Comparison of ENCODE assay signal across 30 cellular contexts in the genomic region with DNA sequence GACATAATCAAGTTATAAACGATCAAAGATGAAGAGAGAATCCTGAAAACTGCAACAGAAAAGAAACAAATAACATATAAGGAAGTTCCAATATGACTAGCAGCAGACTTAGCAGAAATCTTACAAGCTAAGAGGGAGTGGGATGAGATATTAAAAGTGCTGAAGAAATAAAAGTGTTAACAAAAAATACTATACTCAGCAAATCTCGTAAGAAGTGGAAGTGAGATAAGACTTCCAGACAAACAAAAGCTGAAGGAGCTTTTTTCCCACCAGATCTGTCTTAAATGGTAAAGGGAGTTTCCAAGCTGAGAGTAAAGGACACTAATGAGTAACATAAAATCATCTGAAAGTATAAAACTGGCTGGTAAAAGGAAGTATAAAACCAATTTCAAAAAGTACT.
"Had no signal": no experiment of that assay in that cellular context is flagged by ENCODE, and none has a peak within 500 bp of the region (broad histone marks: within the 10 kb centered on the region; RNA-seq: fewer than 3 reads in every experiment).

No MANE protein-coding gene starts in this region.

- FAIRE-seq: urothelium cell line had no signal

- H3K9ac ChIP-seq: neural progenitor cell, parathyroid adenoma had no signal

- H3K27me3 ChIP-seq: neural progenitor cell, ovary, spleen, thyroid gland, tibial nerve, upper lobe of left lung, vagina had no signal

- H3K27ac ChIP-seq: neural progenitor cell, ovary, parathyroid adenoma, psoas muscle, skin epidermis, spleen, thoracic aorta, thyroid gland, tibial nerve, upper lobe of left lung, vagina had no signal

- H3K4me2 ChIP-seq: neural progenitor cell, smooth muscle cell had no signal

- ATAC-seq: naive thymus-derived CD4-positive, alpha-beta T cell; natural killer cell; psoas muscle; right cardiac atrium; sciatic nerve; stimulated activated memory B cell treated with anti-CD40 and anti-IgM and Interleukin-4, amounts not matched to agents 10 μg/mL and 1 μg/mL and 100 μg/mL, for 72 hours; stimulated activated naive CD8-positive, alpha-beta T cell treated with anti-CD3 and anti-CD28 coated beads, Interleukin-15, amount 100 ng/mL, for 72 hours; stimulated activated naive CD8-positive, alpha-beta T cell treated with anti-CD3 and anti-CD28 coated beads, Interleukin-15, Interleukin-2, amounts not matched to agents 100 U/mL and 50 U/mL, for 24 hours had no signal

- H3K36me3 ChIP-seq: neural progenitor cell, ovary, spleen, thoracic aorta, thyroid gland, tibial nerve, upper lobe of left lung, vagina had no signal

- H3K9me3 ChIP-seq: ovary, psoas muscle, thoracic aorta, thyroid gland, tibial nerve, upper lobe of left lung, vagina had no signal

- DNase-seq: naive thymus-derived CD4-positive, alpha-beta T cell; natural killer cell; occipital lobe; ovary; posterior cingulate gyrus; psoas muscle; right cardiac atrium; spleen; stimulated activated CD4-positive, alpha-beta T cell treated with anti-CD3 and anti-CD28 coated beads, Interleukin-12 subunit alpha, Interleukin-12 subunit beta, amount 100 ng/mL, for 4 hours; stimulated activated CD4-positive, alpha-beta T cell treated with anti-CD3 and anti-CD28 coated beads, Interleukin-1b, Interleukin-23, amount 100 ng/mL, for 48 hours; stimulated activated CD4-positive, alpha-beta T cell treated with anti-CD3 and anti-CD28 coated beads, Interleukin-4, amount 100 ng/mL, for 1 hour; stimulated activated CD4-positive, alpha-beta T cell treated with anti-CD3 and anti-CD28 coated beads, Interleukin-4, amount 100 ng/mL, for 4 hours; stimulated activated CD8-positive, alpha-beta memory T cell treated with anti-CD3 and anti-CD28 coated beads, Interleukin-4, amount 100 ng/mL, for 48 hours; stimulated activated naive CD4-positive, alpha-beta T cell; stimulated activated naive CD8-positive, alpha-beta T cell treated with anti-CD3 and anti-CD28 coated beads, Interleukin-15, amount 100 ng/mL, for 72 hours; stimulated activated naive CD8-positive, alpha-beta T cell treated with anti-CD3 and anti-CD28 coated beads, Interleukin-15, Interleukin-2, amounts not matched to agents 100 U/mL and 50 U/mL, for 24 hours; substantia nigra; thyroid gland; trophoblast cell; upper lobe of left lung had no signal

- H2AFZ ChIP-seq: neural progenitor cell, parathyroid adenoma had no signal

- H3K79me2 ChIP-seq: parathyroid adenoma had no signal

- H3K4me3 ChIP-seq: neural progenitor cell, ovary, psoas muscle, skin epidermis, smooth muscle cell, spleen, thoracic aorta, thyroid gland, tibial nerve, upper lobe of left lung, vagina had no signal

- H3K4me1 ChIP-seq: neural progenitor cell, parathyroid adenoma, psoas muscle, spleen, thyroid gland, tibial nerve, upper lobe of left lung, vagina had no signal
